In the genomic region with DNA sequence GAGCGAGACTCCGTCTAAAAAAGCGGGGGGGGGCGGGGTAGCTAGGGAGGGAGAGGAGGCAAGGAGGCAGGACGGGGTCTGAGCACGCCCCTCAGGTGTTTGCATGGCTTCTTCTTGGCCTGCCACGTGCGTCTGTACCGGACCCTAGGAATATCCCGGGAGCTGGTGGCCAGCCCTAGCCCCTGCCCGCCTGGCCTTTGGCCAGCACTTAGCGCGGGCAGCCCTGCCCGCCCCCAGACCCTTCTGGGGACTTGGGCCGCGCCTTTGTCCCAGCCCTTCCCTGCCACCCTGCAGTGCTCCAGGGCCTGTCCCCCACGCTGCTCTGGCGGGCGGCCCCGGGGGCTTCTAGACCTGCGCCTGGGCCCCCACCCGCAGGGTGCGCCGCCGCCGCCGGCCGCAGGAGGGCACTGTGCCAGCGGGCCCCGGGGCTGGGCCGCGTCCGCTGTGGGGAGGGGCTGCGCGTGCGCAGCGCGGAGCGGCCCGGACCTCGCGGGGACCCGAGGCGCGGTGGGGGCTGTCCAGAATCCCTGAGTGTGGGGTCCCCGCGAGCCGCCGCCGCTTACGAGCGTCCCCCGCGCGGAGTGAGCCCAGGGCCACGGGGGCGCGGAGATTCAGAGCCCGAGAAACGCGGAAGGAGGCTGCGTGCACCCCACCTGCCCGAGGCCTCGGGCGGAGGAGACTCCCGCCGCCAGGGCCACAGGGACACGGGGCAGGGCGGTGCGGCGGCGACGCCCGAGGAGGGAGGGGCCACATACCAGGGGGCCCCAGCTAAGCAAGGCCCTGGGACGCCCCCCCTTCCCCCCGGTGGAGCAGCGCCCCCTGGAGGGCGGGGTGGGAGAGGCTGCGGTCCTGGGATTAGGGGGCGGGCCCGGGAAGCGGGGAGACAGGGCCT, we compare ENCODE assay signal across 9 cellular contexts. TPM values are rescaled to one million over a fixed set of nuclear protein-coding genes. Genes with fewer than 3 reads are reported as not detected.
A peak's percentile ranks its signal among the peaks of the same experiment; 100 is the strongest.
DNase-seq lines count a peak whose midpoint lies in the region; ATAC-seq and TF ChIP-seq lines count a peak whose summit lies in the region.
"Had no signal": no experiment of that assay in that cellular context is flagged by ENCODE, and none has a peak within 500 bp of the region (broad histone marks: within the 10 kb centered on the region; RNA-seq: fewer than 3 reads in every experiment).

No MANE protein-coding gene starts in this region.

- H3K27me3 ChIP-seq in muscle layer of colon (ENCODE audit: control insufficient read depth in 1 of 2, insufficient read depth in 2 of 2, low read length in 2 of 2): no peaks in the 10 kb centered on the region

- H3K27me3 Mint-ChIP-seq in activated CD8-positive, alpha-beta memory T cell treated with anti-CD3 and anti-CD28 coated beads, Interleukin-2, amount 10 ng/mL, durations not matched to agents 7 days and 5 days: no peaks in the 10 kb centered on the region

- peak overlapping the region; percentile 78 for H3K27ac ChIP-seq in muscle layer of colon (ENCODE audit: low read depth, low read length)

- DNase-seq in AG08396 (ENCODE audit: low spot score) (peak; percentile 97), NCI-H226 (peak; percentile 46), epithelial cell of esophagus (ENCODE audit: low read depth) (peak; percentile 51)
- DNase-seq in activated CD8-positive, alpha-beta memory T cell treated with anti-CD3 and anti-CD28 coated beads, Interleukin-2, amount 10 ng/mL, durations not matched to agents 7 days and 5 days: peak; percentile 83
- DNase-seq in stimulated activated effector memory CD8-positive, alpha-beta T cell treated with anti-CD3 and anti-CD28 coated beads, Interleukin-12 subunit alpha, Interleukin-12 subunit beta, amount 100 ng/mL, for 72 hours (ENCODE audit: low spot score in 2 of 2): peak; percentile 92 to 93

- peaks cover 3% of the 10 kb centered on the region for H3K4me1 ChIP-seq in muscle layer of colon (ENCODE audit: insufficient read depth, low read length)

- CTCF ChIA-PET in activated CD8-positive, alpha-beta memory T cell treated with anti-CD3 and anti-CD28 coated beads, Interleukin-2, amount 10 ng/mL, durations not matched to agents 7 days and 5 days (lab: Charles Lee): interaction anchor here (0.6 to 6.0 kb wide), 40 partner anchors 11 to 361 kb away, joined by 3 to 52 read pairs (median 4); a partner anchor contains a TSS

- no peaks in the 10 kb centered on the region for H3K9me3 ChIP-seq in muscle layer of colon (ENCODE audit: low read length)

- peak; percentile 66 for TF ChIP-seq CTCF in epithelial cell of esophagus (IDR thresholded peaks at IDR 0.05; ENCODE audit: insufficient read depth, low read depth, low read length, missing control alignments)

- peak overlapping the region; percentile 61 for H3K27ac Mint-ChIP-seq in activated CD8-positive, alpha-beta memory T cell treated with anti-CD3 and anti-CD28 coated beads, Interleukin-2, amount 10 ng/mL, durations not matched to agents 7 days and 5 days
- peak overlapping the region; percentile 94 for H3K27ac Mint-ChIP-seq in stimulated activated effector memory CD8-positive, alpha-beta T cell treated with anti-CD3 and anti-CD28 coated beads, Interleukin-12 subunit alpha, Interleukin-12 subunit beta, amount 100 ng/mL, for 72 hours

- H3K9ac ChIP-seq in muscle layer of colon (ENCODE audit: low read length): no peak overlapping the region

- peak; percentile 89 for ATAC-seq in GM18511 (IDR thresholded peaks at IDR 0.05; ENCODE audit: unreplicated experiment)
- ATAC-seq in HG02981 (IDR thresholded peaks at IDR 0.05; ENCODE audit: unreplicated experiment): peak; percentile 83
- peak; percentile 93 for ATAC-seq in activated CD8-positive, alpha-beta memory T cell treated with anti-CD3 and anti-CD28 coated beads, Interleukin-2, amount 10 ng/mL, durations not matched to agents 7 days and 5 days
- peak; percentile 87 for ATAC-seq in stimulated activated effector memory CD8-positive, alpha-beta T cell treated with anti-CD3 and anti-CD28 coated beads, Interleukin-12 subunit alpha, Interleukin-12 subunit beta, amount 100 ng/mL, for 72 hours

- H3K4me3 ChIP-seq in epithelial cell of esophagus (ENCODE audit: low read length): peak overlapping the region; percentile 60
- peak overlapping the region; percentile 53 to 90 for H3K4me3 ChIP-seq in muscle layer of colon (ENCODE audit: low read depth in 1 of 2, low read length in 2 of 2)

- H3K36me3 Mint-ChIP-seq in activated CD8-positive, alpha-beta memory T cell treated with anti-CD3 and anti-CD28 coated beads, Interleukin-2, amount 10 ng/mL, durations not matched to agents 7 days and 5 days: peaks cover 7% of the 10 kb centered on the region
- H3K36me3 Mint-ChIP-seq in stimulated activated effector memory CD8-positive, alpha-beta T cell treated with anti-CD3 and anti-CD28 coated beads, Interleukin-12 subunit alpha, Interleukin-12 subunit beta, amount 100 ng/mL, for 72 hours: peaks cover 53% of the 10 kb centered on the region

- H3K4me1 Mint-ChIP-seq in activated CD8-positive, alpha-beta memory T cell treated with anti-CD3 and anti-CD28 coated beads, Interleukin-2, amount 10 ng/mL, durations not matched to agents 7 days and 5 days: peaks cover 19% of the 10 kb centered on the region
- peaks cover 13% of the 10 kb centered on the region for H3K4me1 Mint-ChIP-seq in stimulated activated effector memory CD8-positive, alpha-beta T cell treated with anti-CD3 and anti-CD28 coated beads, Interleukin-12 subunit alpha, Interleukin-12 subunit beta, amount 100 ng/mL, for 72 hours

- peak overlapping the region; percentile 67 for H3K4me3 Mint-ChIP-seq in activated CD8-positive, alpha-beta memory T cell treated with anti-CD3 and anti-CD28 coated beads, Interleukin-2, amount 10 ng/mL, durations not matched to agents 7 days and 5 days
- peak overlapping the region; percentile 76 for H3K4me3 Mint-ChIP-seq in stimulated activated effector memory CD8-positive, alpha-beta T cell treated with anti-CD3 and anti-CD28 coated beads, Interleukin-12 subunit alpha, Interleukin-12 subunit beta, amount 100 ng/mL, for 72 hours

- H3K36me3 ChIP-seq in muscle layer of colon (ENCODE audit: insufficient read depth, low read length): no peaks in the 10 kb centered on the region

- H3K9me3 Mint-ChIP-seq in activated CD8-positive, alpha-beta memory T cell treated with anti-CD3 and anti-CD28 coated beads, Interleukin-2, amount 10 ng/mL, durations not matched to agents 7 days and 5 days (ENCODE audit: low read depth): no peaks in the 10 kb centered on the region
- H3K9me3 Mint-ChIP-seq in stimulated activated effector memory CD8-positive, alpha-beta T cell treated with anti-CD3 and anti-CD28 coated beads, Interleukin-12 subunit alpha, Interleukin-12 subunit beta, amount 100 ng/mL, for 72 hours: no peaks in the 10 kb centered on the region

RNA-seq across cellular contexts. Expression of a gene that starts 21.0 kb away (rescaled TPM):
- 10 to 100 TPM; 15.9 to 21.6 TPM for total RNA-seq in activated CD8-positive, alpha-beta memory T cell treated with anti-CD3 and anti-CD28 coated beads, Interleukin-2, amount 10 ng/mL, durations not matched to agents 7 days and 5 days

RNA-seq across cellular contexts. Expression of a gene that starts 37.9 kb away (rescaled TPM):
- total RNA-seq in activated CD8-positive, alpha-beta memory T cell treated with anti-CD3 and anti-CD28 coated beads, Interleukin-2, amount 10 ng/mL, durations not matched to agents 7 days and 5 days: not detected
- total RNA-seq: dermis microvascular lymphatic vessel endothelial cell had no signal

RNA-seq across cellular contexts. Expression of a gene that starts 46.3 kb away (rescaled TPM):
- total RNA-seq in activated CD8-positive, alpha-beta memory T cell treated with anti-CD3 and anti-CD28 coated beads, Interleukin-2, amount 10 ng/mL, durations not matched to agents 7 days and 5 days: 100 to 1,000 TPM in 1 of 2 experiments, 10 to 100 TPM in 1; 85.3 to 116 TPM

Comparison
In these comparisons a context has a peak if more than half of its experiments do, and no peak if none do; other contexts are left out.
1. Peak in every context shown above with its lines: DNase-seq, ATAC-seq, H3K4me3 ChIP-seq and H3K27ac ChIP-seq.
2. DNase-seq: peak in every context shown above with its lines; median percentile 97 in AG08396; 92 in stimulated activated effector memory CD8-positive, alpha-beta T cell treated with anti-CD3 and anti-CD28 coated beads, Interleukin-12 subunit alpha, Interleukin-12 subunit beta, amount 100 ng/mL, for 72 hours; 83 in activated CD8-positive, alpha-beta memory T cell treated with anti-CD3 and anti-CD28 coated beads, Interleukin-2, amount 10 ng/mL, durations not matched to agents 7 days and 5 days; 51 in epithelial cell of esophagus; 46 in NCI-H226.